Comparison of ENCODE assay signal across 12 cellular contexts in genomic region chr22:17890892-17891291, GRCh38.
DNase-seq lines count a peak whose midpoint lies in the region; ATAC-seq and TF ChIP-seq lines count a peak whose summit lies in the region.
"Had no signal": no experiment of that assay in that cellular context is flagged by ENCODE, and none has a peak within 500 bp of the region (broad histone marks: within the 10 kb centered on the region; RNA-seq: fewer than 3 reads in every experiment).

No MANE protein-coding gene starts in this region.

- CTCF ChIA-PET in Panc1 (lab: Charles Lee): no interaction called here
- CTCF ChIA-PET in CD4-positive, alpha-beta T cell (lab: Charles Lee): no interaction called here

- H3K4me3 Mint-ChIP-seq in CD4-positive, alpha-beta T cell: no peak overlapping the region
- H3K4me3 Mint-ChIP-seq: B cell, T-helper 17 cell had no signal

- TF ChIP-seq CTCF in Panc1 (IDR thresholded peaks at IDR 0.05) (no peak), esophagus squamous epithelium (IDR thresholded peaks at IDR 0.05) (no peak)
- no peak for TF ChIP-seq CTCF in CD4-positive, alpha-beta T cell (IDR thresholded peaks at IDR 0.05)

- TF ChIP-seq POLR2A in esophagus squamous epithelium (IDR thresholded peaks at IDR 0.05): no peak

- H3K27ac ChIP-seq in Panc1 (ENCODE audit: low read length) (no peak overlapping the region), esophagus squamous epithelium (peak overlapping the region in 3 of 4 donors; percentile 1 to 70 (median 59)), mucosa of rectum (ENCODE audit: low read depth in 2 of 2, low read length in 2 of 2) (peak overlapping the region; percentile 94 to 96), stomach smooth muscle (ENCODE audit: low read length) (peak overlapping the region; percentile 50)
- no peak overlapping the region for H3K27ac ChIP-seq in CD4-positive, alpha-beta T cell (ENCODE audit: low read depth, low read length)

- H3K9ac ChIP-seq in mucosa of rectum (ENCODE audit: low read depth in 1 of 2, low read length in 2 of 2) (peak overlapping the region in 1 of 2 donors; percentile 63), stomach smooth muscle (ENCODE audit: low read length in 2 of 2) (peak overlapping the region; percentile 7 to 47)

- no peaks in the 10 kb centered on the region for H3K9me3 ChIP-seq in Panc1 (ENCODE audit: control insufficient read depth, insufficient read depth, low read depth, low read length)
- H3K9me3 ChIP-seq in esophagus squamous epithelium: no peaks in the 10 kb centered on the region
- no peaks in the 10 kb centered on the region for H3K9me3 ChIP-seq in mucosa of rectum (ENCODE audit: control insufficient read depth in 2 of 2, low read length in 2 of 2)
- H3K9me3 ChIP-seq in stomach smooth muscle (ENCODE audit: control insufficient read depth in 2 of 2, low read length in 2 of 2): no peaks in the 10 kb centered on the region
- no peaks in the 10 kb centered on the region for H3K9me3 ChIP-seq in CD4-positive, alpha-beta T cell (ENCODE audit: control insufficient read depth, low read length)

- H3K4me1 ChIP-seq in Panc1 (ENCODE audit: control insufficient read depth, insufficient read depth, low read length) (no peaks in the 10 kb centered on the region), esophagus squamous epithelium (peaks cover 0 to 23% (median 0%) of the 10 kb centered on the region in 3 donors), mucosa of rectum (ENCODE audit: control insufficient read depth in 2 of 2, insufficient read depth in 2 of 2, low read length in 2 of 2) (peaks cover 31 to 56% of the 10 kb centered on the region in 2 donors), stomach smooth muscle (ENCODE audit: control insufficient read depth, insufficient read depth, low read length) (peaks cover 27% of the 10 kb centered on the region)

- in situ Hi-C loops in Panc1 (cut with HindIII; ENCODE audit: low pct_unique_long_range_greater_than_20kb, low sequenced_read_pairs): no loop called here

- BruUV-seq in Panc1 (replicated peaks; lab: Mats Ljungman, UMichigan): TSS peak; percentile 57

- peaks cover under 1% of the 10 kb centered on the region for H3K36me3 ChIP-seq in Panc1 (ENCODE audit: control insufficient read depth, insufficient read depth, low read length)
- H3K36me3 ChIP-seq in esophagus squamous epithelium: peaks cover 0 to 99% (median 13%) of the 10 kb centered on the region in 3 donors
- H3K36me3 ChIP-seq in mucosa of rectum (ENCODE audit: control insufficient read depth in 2 of 2, insufficient read depth in 2 of 2, low read length in 2 of 2): peaks cover 35 to 40% of the 10 kb centered on the region in 2 donors
- H3K36me3 ChIP-seq in stomach smooth muscle (ENCODE audit: control insufficient read depth in 2 of 2, insufficient read depth in 2 of 2, low read length in 2 of 2): peaks cover 43 to 46% of the 10 kb centered on the region in 2 donors

- H3K36me3 Mint-ChIP-seq in CD4-positive, alpha-beta T cell (ENCODE audit: low read depth): peaks cover 20% of the 10 kb centered on the region

- no peak overlapping the region for H3K27ac Mint-ChIP-seq in CD4-positive, alpha-beta T cell

- ATAC-seq in Panc1: no peak
- no peak for ATAC-seq in HG02973 (IDR thresholded peaks at IDR 0.05; ENCODE audit: unreplicated experiment)
- ATAC-seq in CD4-positive, alpha-beta T cell (ENCODE audit: poor library complexity): no peak
- ATAC-seq: T-helper 17 cell had no signal

- POLR2A ChIA-PET in Panc1 (lab: Charles Lee): no interaction called here
- POLR2A ChIA-PET in CD4-positive, alpha-beta T cell (lab: Charles Lee): no interaction called here

- H3K27me3 ChIP-seq in Panc1 (ENCODE audit: control insufficient read depth, insufficient read depth, low read length): no peaks in the 10 kb centered on the region
- H3K27me3 ChIP-seq in esophagus squamous epithelium: no peaks in the 10 kb centered on the region
- no peaks in the 10 kb centered on the region for H3K27me3 ChIP-seq in mucosa of rectum (ENCODE audit: control insufficient read depth in 2 of 2, insufficient read depth in 2 of 2, low read length in 2 of 2)
- H3K27me3 ChIP-seq in stomach smooth muscle (ENCODE audit: control insufficient read depth in 1 of 2, insufficient read depth in 2 of 2, low read length in 2 of 2): no peaks in the 10 kb centered on the region
- no peaks in the 10 kb centered on the region for H3K27me3 ChIP-seq in CD4-positive, alpha-beta T cell (ENCODE audit: control insufficient read depth, insufficient read depth, low read length)

- 73 to 85% methylated on average over 3 of the region's 3 CpGs for WGBS in esophagus squamous epithelium, 2 donors

- DNase-seq in Panc1 (ENCODE audit: low read depth, low spot score) (no peak), esophagus squamous epithelium (lab: John Stamatoyannopoulos, UW) (no peak), GM03348 (ENCODE audit: low spot score) (no peak)
- no peak for DNase-seq in CD4-positive, alpha-beta T cell
- DNase-seq: central memory CD4-positive, alpha-beta T cell; NCI-H146; SIG-M5; T-helper 17 cell had no signal

- intact Hi-C loops in Panc1 (cut with micrococcal nuclease; ENCODE audit: unreplicated experiment): no loop called here
- intact Hi-C loops in esophagus squamous epithelium (cut with DNase I): loop anchor here (10.0 kb wide), 2 partner anchors 56 to 184 kb away; partner anchors contain the start of gene PEX26
- intact Hi-C loops in CD4-positive, alpha-beta T cell (cut with DNase I, micrococcal nuclease): no loop called here

- no peaks in the 10 kb centered on the region for H3K9me3 Mint-ChIP-seq in CD4-positive, alpha-beta T cell

- no peaks in the 10 kb centered on the region for H3K27me3 Mint-ChIP-seq in CD4-positive, alpha-beta T cell
- H3K27me3 Mint-ChIP-seq: B cell, T-helper 17 cell had no signal

- H3K4me3 ChIP-seq in Panc1 (ENCODE audit: low read depth in 2 of 2, low read length in 2 of 2) (no peak overlapping the region), esophagus squamous epithelium (no peak overlapping the region), mucosa of rectum (ENCODE audit: low read length in 2 of 2) (peak overlapping the region; percentile 14 to 45), stomach smooth muscle (ENCODE audit: low read length in 2 of 2) (no peak overlapping the region)

- H3K4me1 Mint-ChIP-seq in CD4-positive, alpha-beta T cell (ENCODE audit: low read depth): no peaks in the 10 kb centered on the region

Comparison
In these comparisons a context has a peak if more than half of its experiments do, and no peak if none do; other contexts are left out.
1. H3K27ac ChIP-seq: peak in esophagus squamous epithelium (3 of 4), mucosa of rectum (2 of 2) and stomach smooth muscle (single experiment); none in Panc1 (single experiment) and CD4-positive, alpha-beta T cell (single experiment).
2. H3K4me3 ChIP-seq: peak in mucosa of rectum (2 of 2); none in Panc1 (0 of 2), esophagus squamous epithelium (0 of 4) and stomach smooth muscle (0 of 2).